ENCODE assay signal across 8 cellular contexts in the genomic region with DNA sequence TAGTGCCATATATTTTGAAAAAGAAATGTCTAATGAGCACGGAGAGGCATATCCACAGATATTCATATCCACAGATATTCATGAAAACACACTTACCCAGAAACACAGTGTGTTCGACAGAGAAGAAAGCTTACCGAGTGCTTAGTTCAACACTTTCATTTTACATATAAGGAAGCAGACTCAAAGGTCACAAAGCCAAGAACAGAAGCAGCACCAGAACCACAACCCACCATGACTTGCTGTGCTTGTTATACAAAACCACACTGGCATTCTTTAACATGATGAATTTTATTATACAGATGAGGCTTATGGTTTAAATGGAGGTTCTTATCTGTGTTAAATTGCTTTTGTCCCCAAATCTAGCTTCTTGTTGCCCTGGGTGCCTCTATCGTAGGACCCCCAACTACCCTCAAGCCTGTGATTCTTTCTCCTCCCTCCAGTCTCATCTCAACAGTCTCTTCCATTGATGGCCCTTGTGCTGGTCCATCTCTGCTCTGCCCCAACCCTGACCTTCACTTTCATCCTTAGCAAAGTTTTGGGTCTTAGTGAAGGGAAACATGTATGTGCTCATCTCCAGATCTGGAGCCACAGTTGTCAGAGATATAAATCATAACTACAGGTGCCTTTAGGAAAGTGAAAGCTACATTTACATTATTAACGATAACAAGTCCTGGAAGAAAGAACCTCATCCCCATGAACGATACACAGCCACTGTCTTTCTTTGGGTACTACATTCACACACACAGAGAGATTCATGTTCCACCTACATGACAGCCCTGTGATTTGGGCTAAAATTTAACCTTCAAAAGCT. TPM values are rescaled to one million over a fixed set of nuclear protein-coding genes. Genes with fewer than 3 reads are reported as not detected.
DNase-seq lines count a peak whose midpoint lies in the region; ATAC-seq, FAIRE-seq and TF ChIP-seq lines count a peak whose summit lies in the region.

No MANE protein-coding gene starts in this region.

- TF ChIP-seq CTCF in K562 (IDR thresholded peaks at IDR 0.05 in 2 of 3, conservative IDR thresholded peaks at IDR 0.05 in 1 of 3; ENCODE audit: insufficient read depth in 2 of 3, low read depth in 1 of 3, low read length in 3 of 3) = no peak

- DNase-seq in GDM1 (lab: John Stamatoyannopoulos, UW) (peak; percentile 39), K562 (ENCODE audit: extremely low read depth in 1 of 4, low spot score in 3 of 4) (no peak), SIG-M5 (lab: John Stamatoyannopoulos, UW) (no peak), GM03348 (ENCODE audit: low spot score) (no peak), NCI-H82 treated with DMSO at 0.1 percent for 48 hours (lab: John Stamatoyannopoulos, UW; ENCODE audit: unreplicated experiment) (no peak), DMS53 (lab: John Stamatoyannopoulos, UW) (no peak)

- no peak for TF ChIP-seq POLR2A in K562 (conservative IDR thresholded peaks at IDR 0.05)

- H3K4me3 ChIP-seq in K562 = no peak overlapping the region

- no peak for FAIRE-seq in K562 (lab: Jason Lieb, UNC)

- intact Hi-C loops in K562 (cut with micrococcal nuclease) = no loop called here

- H3K79me2 ChIP-seq in K562 (ENCODE audit: control insufficient read depth, insufficient read depth, low read length) = no peaks in the 10 kb centered on the region

- peak; percentile 76 for ATAC-seq in GM21526 (IDR thresholded peaks at IDR 0.05; ENCODE audit: low FRiP score, unreplicated experiment)
- ATAC-seq in K562 = peak; percentile 47; the same call in 2 of the 3 replicates

- no peak for TF ChIP-seq RAD21 in K562 (CRISPR knock-in tag; conservative IDR thresholded peaks at IDR 0.05 in 1 of 2, IDR thresholded peaks at IDR 0.05 in 1 of 2)

- H3K9ac ChIP-seq in K562 (ENCODE audit: insufficient read depth in 1 of 2, low read depth in 2 of 2, low read length in 2 of 2) = no peak overlapping the region

- in situ Hi-C loops in K562 (cut with MboI) = no loop called here

- no peaks in the 10 kb centered on the region for H3K9me1 ChIP-seq in K562 (ENCODE audit: control insufficient read depth, insufficient read depth, low read length)

- CTCF ChIA-PET in K562 (lab: Yijun Ruan, JAX; ENCODE audit: low intra/inter-chr PET ratio) = no interaction called here

- no peaks in the 10 kb centered on the region for H3K9me3 ChIP-seq in KOPT-K1 (ENCODE audit: insufficient read depth, low read length, poor library complexity, severe bottlenecking)
- no peaks in the 10 kb centered on the region for H3K9me3 ChIP-seq in K562 (replicated peaks; ENCODE audit: control insufficient read depth, insufficient read depth, low read depth, low read length)

- peak overlapping the region; percentile 69 for H2AFZ ChIP-seq in K562 (ENCODE audit: low read depth, low read length)

- BruUV-seq in K562 (replicated peaks; lab: Mats Ljungman, UMichigan) = no TSS peak

- H3K4me2 ChIP-seq in K562 (ENCODE audit: insufficient read depth, low read length) = no peak overlapping the region

- no peak for TF ChIP-seq EP300 in K562 (IDR thresholded peaks at IDR 0.05; ENCODE audit: low read length)

- POLR2A ChIA-PET in K562 (lab: Yijun Ruan, JAX) = interaction anchor here (1.2 to 2.3 kb wide), 2 partner anchors 9 to 10 kb away, joined by 3 to 13 read pairs; no protein-coding TSS in a partner anchor

- no peaks in the 10 kb centered on the region; a peak in 1 of 5 replicates for H3K27me3 ChIP-seq in K562 (ENCODE audit: control insufficient read depth in 2 of 2, insufficient read depth in 2 of 2, low read length in 2 of 2)

- H3K4me1 ChIP-seq in K562 (replicated peaks in 1 of 2; ENCODE audit: control insufficient read depth in 2 of 2, insufficient read depth in 2 of 2, low read length in 2 of 2) = no peaks in the 10 kb centered on the region

- 20% methylated on average over 6 of the region's 6 CpGs for WGBS in K562 (ENCODE audit: insufficient coverage, low coverage, missing lambda C conversion rate)

- peak overlapping the region; percentile 71 for H3K27ac ChIP-seq in KOPT-K1 (ENCODE audit: low read depth, low read length, poor library complexity, severe bottlenecking)
- H3K27ac ChIP-seq in K562 (ENCODE audit: extremely low read depth, low read depth, low read length) = no peak overlapping the region

- H4K20me1 ChIP-seq in K562 (replicated peaks; ENCODE audit: control insufficient read depth, insufficient read depth, low read length) = no peaks in the 10 kb centered on the region

- no peaks in the 10 kb centered on the region for H3K36me3 ChIP-seq in KOPT-K1 (ENCODE audit: insufficient read depth, low read length)
- no peaks in the 10 kb centered on the region for H3K36me3 ChIP-seq in K562 (ENCODE audit: control insufficient read depth, insufficient read depth, low read length)

TF ChIP-seq in K562, 482 proteins besides CTCF, POLR2A, EP300 and RAD21 (continues in another document):
- TF ChIP-seq NR2C2 (CRISPR knock-in tag; IDR thresholded peaks at IDR 0.05) = no peak
- 0 out of 2 replicates have a peak, but pooled peaks have one; percentile 8 for TF ChIP-seq NR2C2 (tag; IDR thresholded peaks at IDR 0.05)
- TF ChIP-seq MEIS2 (IDR thresholded peaks at IDR 0.05; ENCODE audit: partially characterized antibody) = peak; percentile 60
- TF ChIP-seq, protein P1, sequence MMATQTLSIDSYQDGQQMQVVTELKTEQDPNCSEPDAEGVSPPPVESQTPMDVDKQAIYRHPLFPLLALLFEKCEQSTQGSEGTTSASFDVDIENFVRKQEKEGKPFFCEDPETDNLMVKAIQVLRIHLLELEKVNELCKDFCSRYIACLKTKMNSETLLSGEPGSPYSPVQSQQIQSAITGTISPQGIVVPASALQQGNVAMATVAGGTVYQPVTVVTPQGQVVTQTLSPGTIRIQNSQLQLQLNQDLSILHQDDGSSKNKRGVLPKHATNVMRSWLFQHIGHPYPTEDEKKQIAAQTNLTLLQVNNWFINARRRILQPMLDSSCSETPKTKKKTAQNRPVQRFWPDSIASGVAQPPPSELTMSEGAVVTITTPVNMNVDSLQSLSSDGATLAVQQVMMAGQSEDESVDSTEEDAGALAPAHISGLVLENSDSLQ (IDR thresholded peaks at IDR 0.05) = peak; percentile 45; the same call in 1 of the 2 replicates
- TF ChIP-seq, protein P2, sequence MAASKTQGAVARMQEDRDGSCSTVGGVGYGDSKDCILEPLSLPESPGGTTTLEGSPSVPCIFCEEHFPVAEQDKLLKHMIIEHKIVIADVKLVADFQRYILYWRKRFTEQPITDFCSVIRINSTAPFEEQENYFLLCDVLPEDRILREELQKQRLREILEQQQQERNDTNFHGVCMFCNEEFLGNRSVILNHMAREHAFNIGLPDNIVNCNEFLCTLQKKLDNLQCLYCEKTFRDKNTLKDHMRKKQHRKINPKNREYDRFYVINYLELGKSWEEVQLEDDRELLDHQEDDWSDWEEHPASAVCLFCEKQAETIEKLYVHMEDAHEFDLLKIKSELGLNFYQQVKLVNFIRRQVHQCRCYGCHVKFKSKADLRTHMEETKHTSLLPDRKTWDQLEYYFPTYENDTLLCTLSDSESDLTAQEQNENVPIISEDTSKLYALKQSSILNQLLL (CRISPR knock-in tag; IDR thresholded peaks at IDR 0.05; ENCODE audit: borderline replicate concordance) = no peak

RNA-seq across cellular contexts. Expression of a gene that starts 40.0 kb away (rescaled TPM):
- 24.3 and 54.9 TPM in 2 replicates for total RNA-seq in K562 (2011; cell fraction: chromatin; rRNA removed; ENCODE audit: low replicate concordance)
- 129 and 134 TPM in 2 replicates for total RNA-seq in K562 (2011; cell fraction: nucleolus; rRNA removed)
- 82.1 and 112 TPM in 2 replicates for total RNA-seq in K562 (2011; cell fraction: nucleoplasm; rRNA removed)
- total RNA-seq in K562 (2014; rRNA removed) (292 and 479 TPM in 2 replicates), K562 (2014; rRNA removed; fragmentation: Illumina TruSeq; extraction: Trizol) (133 and 238 TPM in 2 replicates), K562 (2015; rRNA removed; fragmentation: Illumina TruSeq; extraction: Trizol) (337 and 357 TPM in 2 replicates), K562 (2021) (399 and 440 TPM in 2 replicates)
- polyA plus RNA-seq in K562 (2011; rRNA removed) (407 and 453 TPM in 2 replicates), K562 (2014; fragmentation: Illumina TruSeq; extraction: Trizol) (538 and 635 TPM in 2 replicates), K562 (2014; fragmentation: Nextera tagmentation; extraction: Ambion mirVana) (1,000 to 10,000 TPM; 1,065 to 1,211 TPM), K562 (2014; rRNA removed) (552 and 569 TPM in 2 replicates)
- 924 and 1,390 TPM in 2 replicates for polyA plus RNA-seq in K562 (2011; cell fraction: cytosol; rRNA removed)
- 281 and 290 TPM in 2 replicates for polyA plus RNA-seq in K562 (2011; cell fraction: nucleus; rRNA removed)
- 381 and 451 TPM in 2 replicates for polyA plus RNA-seq in K562 (2012)
- polyA minus RNA-seq in K562 (2011; rRNA and poly(A)+ RNA removed) = 129 and 212 TPM in 2 replicates
- 181 and 196 TPM in 2 replicates for polyA minus RNA-seq in K562 (2011; cell fraction: cytosol; rRNA and poly(A)+ RNA removed)
- 64.5 and 102 TPM in 2 replicates for polyA minus RNA-seq in K562 (2011; cell fraction: nucleus; rRNA and poly(A)+ RNA removed)

RNA-seq across cellular contexts. Expression of a gene that starts 47.3 kb away (rescaled TPM):
- total RNA-seq in K562 (2011; cell fraction: chromatin; rRNA removed; ENCODE audit: low replicate concordance) = 37.8 and 55.0 TPM in 2 replicates
- 16.5 and 17.4 TPM in 2 replicates for total RNA-seq in K562 (2011; cell fraction: nucleolus; rRNA removed)
- total RNA-seq in K562 (2011; cell fraction: nucleoplasm; rRNA removed) = 44.0 and 76.9 TPM in 2 replicates
- 11.7 and 14.8 TPM in 2 replicates for total RNA-seq in K562 (2014; rRNA removed)
- total RNA-seq in K562 (2014; rRNA removed; fragmentation: Illumina TruSeq; extraction: Trizol) = 11.0 and 11.5 TPM in 2 replicates
- total RNA-seq in K562 (2015; rRNA removed; fragmentation: Illumina TruSeq; extraction: Trizol) = 13.2 and 15.1 TPM in 2 replicates
- 26.2 and 27.0 TPM in 2 replicates for total RNA-seq in K562 (2021)
- 18.9 and 53.9 TPM in 2 replicates for polyA plus RNA-seq in K562 (2011; rRNA removed)
- polyA plus RNA-seq in K562 (2011; cell fraction: cytosol; rRNA removed) = 11.7 and 22.0 TPM in 2 replicates
- 111 and 133 TPM in 2 replicates for polyA plus RNA-seq in K562 (2011; cell fraction: nucleus; rRNA removed)
- polyA plus RNA-seq in K562 (2012) = 30.7 and 36.6 TPM in 2 replicates
- polyA plus RNA-seq in K562 (2014; fragmentation: Illumina TruSeq; extraction: Trizol) = 27.4 and 29.6 TPM in 2 replicates
- 1 to 10 TPM; 4.9 to 5.9 TPM for polyA plus RNA-seq in K562 (2014; fragmentation: Nextera tagmentation; extraction: Ambion mirVana)
- polyA plus RNA-seq in K562 (2014; rRNA removed) = 18.7 and 19.6 TPM in 2 replicates
- 20.9 and 39.9 TPM in 2 replicates for polyA minus RNA-seq in K562 (2011; rRNA and poly(A)+ RNA removed)
- 6.9 and 18.7 TPM in 2 replicates for polyA minus RNA-seq in K562 (2011; cell fraction: cytosol; rRNA and poly(A)+ RNA removed)
- 32.3 and 88.7 TPM in 2 replicates for polyA minus RNA-seq in K562 (2011; cell fraction: nucleus; rRNA and poly(A)+ RNA removed)
